ENCODE assay signal across 7 cellular contexts in genomic region chr1:218344814-218345672, GRCh38. TPM values are rescaled to one million over a fixed set of nuclear protein-coding genes. Genes with fewer than 3 reads are reported as not detected.
A peak's percentile ranks its signal among the peaks of the same experiment; 100 is the strongest.
DNase-seq lines count a peak whose midpoint lies in the region; ATAC-seq and TF ChIP-seq lines count a peak whose summit lies in the region.

Gene TGFB2 (plus strand): TSS chr1:218345336. CDS start chr1:218346702, 1,366 bp downstream.

- no peak within 1 kb of the TSS for H4K5ac ChIP-seq in mesendoderm (ENCODE audit: low read length)

- H3K4me2 ChIP-seq in mesendoderm (ENCODE audit: low read length): peak within 1 kb of the TSS; percentile 97

- no peak within 1 kb of the TSS for H2BK15ac ChIP-seq in mesendoderm (replicated peaks; ENCODE audit: low read depth)

- TF ChIP-seq CTCF in GM06990 (IDR thresholded peaks at IDR 0.05; ENCODE audit: insufficient read depth, low read length, poor library complexity, severe bottlenecking) (no peak), tibial nerve (IDR thresholded peaks at IDR 0.05) (no peak)

- WGBS in mesendoderm (ENCODE audit: extremely low coverage, insufficient coverage, low lambda C conversion rate): no CpG with 5 or more reads among the region's 22 CpGs
- 3 to 6% methylated on average over 22 of the region's 22 CpGs for WGBS in tibial nerve, 2 donors

- H3K36me3 ChIP-seq in GM06990 (ENCODE audit: control insufficient read depth, insufficient read depth, low read length) (no peaks in the 10 kb centered on the region), mesendoderm (ENCODE audit: control insufficient read depth, insufficient read depth, low read length) (no peaks in the 10 kb centered on the region), tibial nerve (no peaks in the 10 kb centered on the region)

- no peak for DNase-seq in GM06990 (ENCODE audit: extremely low read depth, insufficient read length)
- DNase-seq in HuH-7 (ENCODE audit: low spot score): peak; percentile 60
- no peak for DNase-seq in T-helper 17 cell
- DNase-seq in epithelial cell of prostate (ENCODE audit: low read depth, low spot score): peak; percentile 75
- peak; percentile 68 for DNase-seq in mesendoderm
- DNase-seq in tibial nerve (ENCODE audit: low spot score in 2 of 2): peak; percentile 22 to 64

- peak; percentile 69 to 76 for TF ChIP-seq POLR2A in tibial nerve (IDR thresholded peaks at IDR 0.05)

- H3K9ac ChIP-seq in mesendoderm (ENCODE audit: low read length): peak within 1 kb of the TSS; percentile 62

- peaks cover 21% of the 10 kb centered on the region for H3K27me3 Mint-ChIP-seq in T-helper 17 cell

- H3K4me1 ChIP-seq in mesendoderm (ENCODE audit: control insufficient read depth, low read depth, low read length) (peaks cover 3% of the 10 kb centered on the region), tibial nerve (peaks cover 0 to 35% (median 11%) of the 10 kb centered on the region in 4 donors)

- H3K4me3 ChIP-seq in GM06990 (replicated peaks; ENCODE audit: low read depth, low read length) (peak within 1 kb of the TSS; percentile 72), mesendoderm (ENCODE audit: low read length) (peak within 1 kb of the TSS; percentile 46), tibial nerve (peak within 1 kb of the TSS; percentile 53 to 76 (median 69))

- no peak within 1 kb of the TSS for H2BK5ac ChIP-seq in mesendoderm (ENCODE audit: low read length)

- ATAC-seq in GM21576 (IDR thresholded peaks at IDR 0.05; ENCODE audit: unreplicated experiment) (peak; percentile 38), T-helper 17 cell (peak; percentile 48)

- peak within 1 kb of the TSS; percentile 25 for H3K23ac ChIP-seq in mesendoderm (ENCODE audit: low read length)

- no peak within 1 kb of the TSS for H3K27ac Mint-ChIP-seq in T-helper 17 cell

- no peaks in the 10 kb centered on the region for H3K79me2 ChIP-seq in mesendoderm (ENCODE audit: control insufficient read depth, insufficient read depth, low read length)

- H2BK120ac ChIP-seq in mesendoderm (ENCODE audit: low read depth, low read length): no peak within 1 kb of the TSS

- no peak within 1 kb of the TSS for H3K4me3 Mint-ChIP-seq in T-helper 17 cell

- H4K8ac ChIP-seq in mesendoderm (ENCODE audit: low read depth, low read length): no peak within 1 kb of the TSS

- no peak within 1 kb of the TSS for H3K18ac ChIP-seq in mesendoderm (ENCODE audit: low read length)

- H3K79me1 ChIP-seq in mesendoderm (ENCODE audit: low read length): no peaks in the 10 kb centered on the region

- no peaks in the 10 kb centered on the region for H3K36me3 Mint-ChIP-seq in T-helper 17 cell (ENCODE audit: low read depth)

- TF ChIP-seq EP300 in tibial nerve (IDR thresholded peaks at IDR 0.05): peak in 1 of 2 donors; percentile 94

- H2AK5ac ChIP-seq in mesendoderm (ENCODE audit: low read length): no peak within 1 kb of the TSS

- H3K9me3 ChIP-seq in T-helper 17 cell (ENCODE audit: control insufficient read depth, low read length, poor library complexity, severe bottlenecking) (no peaks in the 10 kb centered on the region), tibial nerve (no peaks in the 10 kb centered on the region)

- H3K56ac ChIP-seq in mesendoderm (ENCODE audit: low read length): peak within 1 kb of the TSS; percentile 79

- H3K4ac ChIP-seq in mesendoderm (ENCODE audit: low read depth, low read length): no peak within 1 kb of the TSS

- H3K27ac ChIP-seq in epithelial cell of prostate (peak within 1 kb of the TSS; percentile 68), mesendoderm (ENCODE audit: low read depth, low read length) (no peak within 1 kb of the TSS), tibial nerve (peak within 1 kb of the TSS; percentile 31 to 89 (median 71))

- peaks cover 27% of the 10 kb centered on the region for H3K4me1 Mint-ChIP-seq in T-helper 17 cell

- 0 out of 2 replicates have a peak, but pooled peaks cover 2% of the 10 kb centered on the region for H3K27me3 ChIP-seq in GM06990 (replicated peaks; ENCODE audit: control insufficient read depth, insufficient read depth, low read length)
- peaks cover 6% of the 10 kb centered on the region for H3K27me3 ChIP-seq in mesendoderm (ENCODE audit: insufficient read depth, low read length, poor library complexity)
- no peaks in the 10 kb centered on the region for H3K27me3 ChIP-seq in tibial nerve

RNA-seq across cellular contexts. Expression of gene TGFB2, which starts in this region (rescaled TPM):
- total RNA-seq in T-helper 17 cell (1 to 10 TPM in 1 of 2 donors, under 1 TPM in 1; 0.17 to 3.0 TPM), tibial nerve (10 to 100 TPM in 1 of 4 donors, 1 to 10 TPM in 3; 7.3 to 13.5 (median 8.3) TPM)
- 0.97 TPM for polyA plus RNA-seq in mesendoderm (2013, experiment 1 of 2)
- polyA plus RNA-seq in mesendoderm (2013, experiment 2 of 2): 0.81 TPM

Comparison
In these comparisons a context has a peak if more than half of its experiments do, and no peak if none do; other contexts are left out.
1. DNase-seq: peak in HuH-7 (single experiment), epithelial cell of prostate (single experiment), mesendoderm (single experiment) and tibial nerve (2 of 2); none in GM06990 (single experiment) and T-helper 17 cell (0 of 3).
2. Peak in every context shown above with its lines, with median percentiles within 50 percentile points of each other: H3K4me3 ChIP-seq.